Comparison of ENCODE assay signal across 1 cellular context in genomic region chr9:15299374-15299939, GRCh38.
TF ChIP-seq lines count a peak whose summit lies in the region.

No MANE protein-coding gene starts in this region.

TF ChIP-seq in WTC11, 78 proteins besides CTCF, POLR2A, EP300 and RAD21 (continued from another document):
- no peak for TF ChIP-seq ZNF671 (CRISPR knock-in tag; IDR thresholded peaks at IDR 0.05)
- no peak for TF ChIP-seq PRDM15 (CRISPR knock-in tag; IDR thresholded peaks at IDR 0.05)
- no peak for TF ChIP-seq JUN (CRISPR knock-in tag; IDR thresholded peaks at IDR 0.05)
- TF ChIP-seq ESRRA (CRISPR knock-in tag; IDR thresholded peaks at IDR 0.05; ENCODE audit: borderline replicate concordance) = no peak
- TF ChIP-seq MYBL2 (CRISPR knock-in tag; IDR thresholded peaks at IDR 0.05) = no peak
- TF ChIP-seq E2F4 (CRISPR knock-in tag; IDR thresholded peaks at IDR 0.05; ENCODE audit: borderline replicate concordance, low read depth) = no peak
